Comparison of ENCODE assay signal across 7 cellular contexts in genomic region chr6:34056301-34056700, GRCh38.
DNase-seq lines count a peak whose midpoint lies in the region; FAIRE-seq and TF ChIP-seq lines count a peak whose summit lies in the region.

No MANE protein-coding gene starts in this region.

- H3K27ac Mint-ChIP-seq in glutamatergic neuron (ENCODE audit: unreplicated experiment) = peak overlapping the region; percentile 81

- peaks cover 14% of the 10 kb centered on the region for H3K27me3 Mint-ChIP-seq in glutamatergic neuron (ENCODE audit: unreplicated experiment)

- no peak for FAIRE-seq in GM12892 (lab: Jason Lieb, UNC)

- H3K9me3 Mint-ChIP-seq in glutamatergic neuron (ENCODE audit: unreplicated experiment) = peaks cover 11% of the 10 kb centered on the region

- peak; percentile 55 for DNase-seq in GM12892 (ENCODE audit: insufficient read length)
- DNase-seq in glutamatergic neuron = peak; percentile 49
- no peak for DNase-seq in A172 (ENCODE audit: low spot score)
- DNase-seq in putamen (ENCODE audit: low spot score) = no peak
- no peak for DNase-seq in NCI-H1436 (lab: John Stamatoyannopoulos, UW)

- H3K36me3 ChIP-seq in skeletal muscle satellite cell (ENCODE audit: insufficient read depth, low read length) = no peaks in the 10 kb centered on the region

- peak overlapping the region; percentile 21 for H3K4me3 ChIP-seq in skeletal muscle satellite cell (ENCODE audit: low read length)

- peaks cover 54% of the 10 kb centered on the region for H3K4me1 Mint-ChIP-seq in glutamatergic neuron (ENCODE audit: low read depth, unreplicated experiment)

- H3K4me2 ChIP-seq in skeletal muscle satellite cell (ENCODE audit: low read length) = peak overlapping the region; percentile 54

- no peaks in the 10 kb centered on the region for H3K9me3 ChIP-seq in skeletal muscle satellite cell (replicated peaks; ENCODE audit: low read length)

- H3K36me3 Mint-ChIP-seq in glutamatergic neuron (ENCODE audit: unreplicated experiment) = no peaks in the 10 kb centered on the region

- TF ChIP-seq CTCF in glutamatergic neuron (IDR thresholded peaks at IDR 0.05; ENCODE audit: partially characterized antibody, unreplicated experiment) = no peak

- H3K4me3 Mint-ChIP-seq in glutamatergic neuron (ENCODE audit: unreplicated experiment) = no peak overlapping the region

- peaks cover 34% of the 10 kb centered on the region for H3K27me3 ChIP-seq in skeletal muscle satellite cell (ENCODE audit: control insufficient read depth, insufficient read depth, low read length)

- TF ChIP-seq POLR2A in GM12892 (IDR thresholded peaks at IDR 0.05; ENCODE audit: low read depth, low read length) = no peak

- no peak overlapping the region for H3K9ac ChIP-seq in skeletal muscle satellite cell (ENCODE audit: low read depth, low read length)

- H3K4me1 ChIP-seq in skeletal muscle satellite cell (ENCODE audit: control insufficient read depth, insufficient read depth, low read length) = peaks cover 15% of the 10 kb centered on the region

TF ChIP-seq in PFSK-1, 5 proteins besides CTCF, POLR2A, EP300 and RAD21:
- TF ChIP-seq TAF1 (IDR thresholded peaks at IDR 0.05; ENCODE audit: borderline replicate concordance, insufficient read depth, low read length) (no peak), FOXP2 (optimal IDR thresholded peaks at IDR 0.05; ENCODE audit: borderline replicate concordance, extremely low read depth, extremely low read length, insufficient read depth) (peak; percentile 72)

Comparison
In these comparisons a context has a peak if more than half of its experiments do, and no peak if none do; other contexts are left out.
1. DNase-seq: peak in GM12892 (single experiment) and glutamatergic neuron (single experiment); none in A172 (single experiment), putamen (single experiment) and NCI-H1436 (single experiment).